ENCODE assay signal across 1 cellular context in the genomic region with DNA sequence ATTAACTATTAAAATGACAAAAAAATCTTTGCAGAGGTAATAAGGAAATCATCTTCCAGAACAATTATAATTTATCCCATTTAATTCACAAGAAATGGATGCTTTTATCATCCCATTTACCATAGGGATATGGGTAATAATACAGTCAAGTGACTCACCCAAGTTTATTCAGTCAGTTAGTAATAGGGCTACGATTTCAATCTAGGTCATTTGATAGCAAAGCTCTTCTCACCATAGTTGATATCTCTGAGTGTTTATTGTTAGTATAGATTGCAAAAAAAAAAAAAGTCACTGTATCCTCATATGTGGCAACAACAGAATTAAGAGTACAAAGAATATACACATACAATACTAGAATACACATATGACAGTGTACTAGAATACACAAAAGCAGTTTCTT.
TF ChIP-seq lines count a peak whose summit lies in the region.

No MANE protein-coding gene starts in this region.

TF ChIP-seq in IMR-90, 13 proteins besides CTCF, POLR2A, EP300 and RAD21 (continued from another document):
- TF ChIP-seq, protein P1, sequence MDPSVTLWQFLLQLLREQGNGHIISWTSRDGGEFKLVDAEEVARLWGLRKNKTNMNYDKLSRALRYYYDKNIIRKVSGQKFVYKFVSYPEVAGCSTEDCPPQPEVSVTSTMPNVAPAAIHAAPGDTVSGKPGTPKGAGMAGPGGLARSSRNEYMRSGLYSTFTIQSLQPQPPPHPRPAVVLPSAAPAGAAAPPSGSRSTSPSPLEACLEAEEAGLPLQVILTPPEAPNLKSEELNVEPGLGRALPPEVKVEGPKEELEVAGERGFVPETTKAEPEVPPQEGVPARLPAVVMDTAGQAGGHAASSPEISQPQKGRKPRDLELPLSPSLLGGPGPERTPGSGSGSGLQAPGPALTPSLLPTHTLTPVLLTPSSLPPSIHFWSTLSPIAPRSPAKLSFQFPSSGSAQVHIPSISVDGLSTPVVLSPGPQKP (IDR thresholded peaks at IDR 0.05; ENCODE audit: borderline replicate concordance, low read depth, low read length), result no peak
